1 cellular context compared by ENCODE assay signal in genomic region chr1:88890790-88891317, GRCh38.
TF ChIP-seq lines count a peak whose summit lies in the region.

No MANE protein-coding gene starts in this region.

TF ChIP-seq in HepG2, 621 proteins besides CTCF, POLR2A, EP300 and RAD21 (continued from another document):
- TF ChIP-seq ZFP1 (CRISPR knock-in tag; IDR thresholded peaks at IDR 0.05) (no peak), TCF12 (IDR thresholded peaks at IDR 0.05) (no peak), TCF12 (CRISPR knock-in tag; IDR thresholded peaks at IDR 0.05) (0 out of 2 replicates have a peak, but pooled peaks have one; percentile 4), ZSCAN12 (CRISPR knock-in tag; IDR thresholded peaks at IDR 0.05) (no peak), NFYB (CRISPR knock-in tag; IDR thresholded peaks at IDR 0.05) (0 out of 2 replicates have a peak, but pooled peaks have one; percentile 13), ZNF740 (CRISPR knock-in tag; IDR thresholded peaks at IDR 0.05) (no peak), TGIF2 (CRISPR knock-in tag; IDR thresholded peaks at IDR 0.05) (no peak), FOSL2 (CRISPR knock-in tag; IDR thresholded peaks at IDR 0.05) (no peak), SP140L (CRISPR knock-in tag; IDR thresholded peaks at IDR 0.05; ENCODE audit: borderline replicate concordance) (no peak), SIN3A (IDR thresholded peaks at IDR 0.05; ENCODE audit: borderline replicate concordance, low read depth, low read length) (0 out of 2 replicates have a peak, but pooled peaks have one; percentile 30), ATF7 (IDR thresholded peaks at IDR 0.05) (no peak), ATF7 (CRISPR knock-in tag; IDR thresholded peaks at IDR 0.05) (no peak), ZNF772 (CRISPR knock-in tag; IDR thresholded peaks at IDR 0.05) (no peak), NR3C1 (CRISPR knock-in tag; IDR thresholded peaks at IDR 0.05) (no peak), SALL1 (CRISPR knock-in tag; IDR thresholded peaks at IDR 0.05) (no peak), KMT2A (CRISPR knock-in tag; IDR thresholded peaks at IDR 0.05) (no peak), CCAR2 (optimal IDR thresholded peaks at IDR 0.05; ENCODE audit: low read depth, low read length) (no peak), ZEB1 (IDR thresholded peaks at IDR 0.05; ENCODE audit: insufficient replicate concordance, low read depth) (no peak), ELF3 (CRISPR knock-in tag; IDR thresholded peaks at IDR 0.05) (0 out of 2 replicates have a peak, but pooled peaks have one; percentile 2), RBM39 (IDR thresholded peaks at IDR 0.05; ENCODE audit: low read depth, low read length, poor library complexity, severe bottlenecking) (no peak), ZNF850 (CRISPR knock-in tag; conservative IDR thresholded peaks at IDR 0.05) (0 out of 2 replicates have a peak, but pooled peaks have one; percentile 18), ZNF367 (CRISPR knock-in tag; IDR thresholded peaks at IDR 0.05; ENCODE audit: borderline replicate concordance) (no peak), ZBTB26 (CRISPR knock-in tag; IDR thresholded peaks at IDR 0.05; ENCODE audit: borderline replicate concordance) (no peak), ATM (IDR thresholded peaks at IDR 0.05; ENCODE audit: borderline replicate concordance) (no peak), CBFB (CRISPR knock-in tag; IDR thresholded peaks at IDR 0.05) (no peak)
- TF ChIP-seq, protein P1, sequence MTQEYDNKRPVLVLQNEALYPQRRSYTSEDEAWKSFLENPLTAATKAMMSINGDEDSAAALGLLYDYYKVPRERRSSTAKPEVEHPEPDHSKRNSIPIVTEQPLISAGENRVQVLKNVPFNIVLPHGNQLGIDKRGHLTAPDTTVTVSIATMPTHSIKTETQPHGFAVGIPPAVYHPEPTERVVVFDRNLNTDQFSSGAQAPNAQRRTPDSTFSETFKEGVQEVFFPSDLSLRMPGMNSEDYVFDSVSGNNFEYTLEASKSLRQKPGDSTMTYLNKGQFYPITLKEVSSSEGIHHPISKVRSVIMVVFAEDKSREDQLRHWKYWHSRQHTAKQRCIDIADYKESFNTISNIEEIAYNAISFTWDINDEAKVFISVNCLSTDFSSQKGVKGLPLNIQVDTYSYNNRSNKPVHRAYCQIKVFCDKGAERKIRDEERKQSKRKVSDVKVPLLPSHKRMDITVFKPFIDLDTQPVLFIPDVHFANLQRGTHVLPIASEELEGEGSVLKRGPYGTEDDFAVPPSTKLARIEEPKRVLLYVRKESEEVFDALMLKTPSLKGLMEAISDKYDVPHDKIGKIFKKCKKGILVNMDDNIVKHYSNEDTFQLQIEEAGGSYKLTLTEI (CRISPR knock-in tag; conservative IDR thresholded peaks at IDR 0.05): no peak
- TF ChIP-seq, protein P2, sequence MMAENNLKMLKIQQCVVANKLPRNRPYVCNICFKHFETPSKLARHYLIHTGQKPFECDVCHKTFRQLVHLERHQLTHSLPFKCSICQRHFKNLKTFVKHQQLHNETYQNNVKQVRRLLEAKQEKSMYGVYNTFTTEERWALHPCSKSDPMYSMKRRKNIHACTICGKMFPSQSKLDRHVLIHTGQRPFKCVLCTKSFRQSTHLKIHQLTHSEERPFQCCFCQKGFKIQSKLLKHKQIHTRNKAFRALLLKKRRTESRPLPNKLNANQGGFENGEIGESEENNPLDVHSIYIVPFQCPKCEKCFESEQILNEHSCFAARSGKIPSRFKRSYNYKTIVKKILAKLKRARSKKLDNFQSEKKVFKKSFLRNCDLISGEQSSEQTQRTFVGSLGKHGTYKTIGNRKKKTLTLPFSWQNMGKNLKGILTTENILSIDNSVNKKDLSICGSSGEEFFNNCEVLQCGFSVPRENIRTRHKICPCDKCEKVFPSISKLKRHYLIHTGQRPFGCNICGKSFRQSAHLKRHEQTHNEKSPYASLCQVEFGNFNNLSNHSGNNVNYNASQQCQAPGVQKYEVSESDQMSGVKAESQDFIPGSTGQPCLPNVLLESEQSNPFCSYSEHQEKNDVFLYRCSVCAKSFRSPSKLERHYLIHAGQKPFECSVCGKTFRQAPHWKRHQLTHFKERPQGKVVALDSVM (CRISPR knock-in tag; IDR thresholded peaks at IDR 0.05): no peak
- TF ChIP-seq, protein P3, sequence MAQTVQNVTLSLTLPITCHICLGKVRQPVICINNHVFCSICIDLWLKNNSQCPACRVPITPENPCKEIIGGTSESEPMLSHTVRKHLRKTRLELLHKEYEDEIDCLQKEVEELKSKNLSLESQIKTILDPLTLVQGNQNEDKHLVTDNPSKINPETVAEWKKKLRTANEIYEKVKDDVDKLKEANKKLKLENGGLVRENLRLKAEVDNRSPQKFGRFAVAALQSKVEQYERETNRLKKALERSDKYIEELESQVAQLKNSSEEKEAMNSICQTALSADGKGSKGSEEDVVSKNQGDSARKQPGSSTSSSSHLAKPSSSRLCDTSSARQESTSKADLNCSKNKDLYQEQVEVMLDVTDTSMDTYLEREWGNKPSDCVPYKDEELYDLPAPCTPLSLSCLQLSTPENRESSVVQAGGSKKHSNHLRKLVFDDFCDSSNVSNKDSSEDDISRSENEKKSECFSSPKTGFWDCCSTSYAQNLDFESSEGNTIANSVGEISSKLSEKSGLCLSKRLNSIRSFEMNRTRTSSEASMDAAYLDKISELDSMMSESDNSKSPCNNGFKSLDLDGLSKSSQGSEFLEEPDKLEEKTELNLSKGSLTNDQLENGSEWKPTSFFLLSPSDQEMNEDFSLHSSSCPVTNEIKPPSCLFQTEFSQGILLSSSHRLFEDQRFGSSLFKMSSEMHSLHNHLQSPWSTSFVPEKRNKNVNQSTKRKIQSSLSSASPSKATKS (CRISPR knock-in tag; IDR thresholded peaks at IDR 0.05): no peak
- TF ChIP-seq, protein P4, sequence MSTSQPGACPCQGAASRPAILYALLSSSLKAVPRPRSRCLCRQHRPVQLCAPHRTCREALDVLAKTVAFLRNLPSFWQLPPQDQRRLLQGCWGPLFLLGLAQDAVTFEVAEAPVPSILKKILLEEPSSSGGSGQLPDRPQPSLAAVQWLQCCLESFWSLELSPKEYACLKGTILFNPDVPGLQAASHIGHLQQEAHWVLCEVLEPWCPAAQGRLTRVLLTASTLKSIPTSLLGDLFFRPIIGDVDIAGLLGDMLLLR (CRISPR knock-in tag; IDR thresholded peaks at IDR 0.05): no peak
- TF ChIP-seq, protein P5, sequence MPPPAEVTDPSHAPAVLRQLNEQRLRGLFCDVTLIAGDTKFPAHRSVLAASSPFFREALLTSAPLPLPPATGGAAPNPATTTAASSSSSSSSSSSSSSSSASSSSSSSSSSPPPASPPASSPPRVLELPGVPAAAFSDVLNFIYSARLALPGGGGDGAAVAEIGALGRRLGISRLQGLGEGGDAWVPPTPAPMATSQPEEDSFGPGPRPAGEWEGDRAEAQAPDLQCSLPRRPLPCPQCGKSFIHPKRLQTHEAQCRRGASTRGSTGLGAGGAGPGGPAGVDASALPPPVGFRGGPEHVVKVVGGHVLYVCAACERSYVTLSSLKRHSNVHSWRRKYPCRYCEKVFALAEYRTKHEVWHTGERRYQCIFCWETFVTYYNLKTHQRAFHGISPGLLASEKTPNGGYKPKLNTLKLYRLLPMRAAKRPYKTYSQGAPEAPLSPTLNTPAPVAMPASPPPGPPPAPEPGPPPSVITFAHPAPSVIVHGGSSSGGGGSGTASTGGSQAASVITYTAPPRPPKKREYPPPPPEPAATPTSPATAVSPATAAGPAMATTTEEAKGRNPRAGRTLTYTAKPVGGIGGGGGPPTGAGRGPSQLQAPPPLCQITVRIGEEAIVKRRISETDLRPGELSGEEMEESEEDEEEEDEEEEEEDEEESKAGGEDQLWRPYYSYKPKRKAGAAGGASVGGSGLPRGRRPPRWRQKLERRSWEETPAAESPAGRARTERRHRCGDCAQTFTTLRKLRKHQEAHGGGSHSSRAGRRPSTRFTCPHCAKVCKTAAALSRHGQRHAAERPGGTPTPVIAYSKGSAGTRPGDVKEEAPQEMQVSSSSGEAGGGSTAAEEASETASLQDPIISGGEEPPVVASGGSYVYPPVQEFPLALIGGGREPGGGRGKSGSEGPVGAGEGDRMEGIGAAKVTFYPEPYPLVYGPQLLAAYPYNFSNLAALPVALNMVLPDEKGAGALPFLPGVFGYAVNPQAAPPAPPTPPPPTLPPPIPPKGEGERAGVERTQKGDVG (CRISPR knock-in tag; IDR thresholded peaks at IDR 0.05; ENCODE audit: borderline replicate concordance): no peak
- TF ChIP-seq, protein P6, sequence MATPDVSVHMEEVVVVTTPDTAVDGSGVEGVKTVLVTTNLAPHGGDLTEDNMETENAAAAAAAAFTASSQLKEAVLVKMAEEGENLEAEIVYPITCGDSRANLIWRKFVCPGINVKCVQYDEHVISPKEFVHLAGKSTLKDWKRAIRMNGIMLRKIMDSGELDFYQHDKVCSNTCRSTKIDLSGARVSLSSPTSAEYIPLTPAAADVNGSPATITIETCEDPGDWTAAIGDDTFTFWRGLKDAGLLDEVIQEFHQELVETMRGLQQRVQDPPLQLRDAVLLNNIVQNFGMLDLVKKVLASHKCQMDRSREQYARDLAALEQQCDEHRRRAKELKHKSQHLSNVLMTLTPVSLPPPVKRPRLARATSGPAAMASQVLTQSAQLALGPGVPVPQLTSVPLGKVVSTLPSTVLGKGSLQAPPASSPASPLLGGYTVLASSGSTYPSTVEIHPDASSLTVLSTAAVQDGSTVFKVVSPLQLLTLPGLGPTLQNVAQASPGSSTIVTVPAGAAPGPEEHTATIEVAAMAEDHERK (CRISPR knock-in tag; IDR thresholded peaks at IDR 0.05; ENCODE audit: low read depth): no peak
